19 cellular contexts compared by ENCODE assay signal in the genomic region with DNA sequence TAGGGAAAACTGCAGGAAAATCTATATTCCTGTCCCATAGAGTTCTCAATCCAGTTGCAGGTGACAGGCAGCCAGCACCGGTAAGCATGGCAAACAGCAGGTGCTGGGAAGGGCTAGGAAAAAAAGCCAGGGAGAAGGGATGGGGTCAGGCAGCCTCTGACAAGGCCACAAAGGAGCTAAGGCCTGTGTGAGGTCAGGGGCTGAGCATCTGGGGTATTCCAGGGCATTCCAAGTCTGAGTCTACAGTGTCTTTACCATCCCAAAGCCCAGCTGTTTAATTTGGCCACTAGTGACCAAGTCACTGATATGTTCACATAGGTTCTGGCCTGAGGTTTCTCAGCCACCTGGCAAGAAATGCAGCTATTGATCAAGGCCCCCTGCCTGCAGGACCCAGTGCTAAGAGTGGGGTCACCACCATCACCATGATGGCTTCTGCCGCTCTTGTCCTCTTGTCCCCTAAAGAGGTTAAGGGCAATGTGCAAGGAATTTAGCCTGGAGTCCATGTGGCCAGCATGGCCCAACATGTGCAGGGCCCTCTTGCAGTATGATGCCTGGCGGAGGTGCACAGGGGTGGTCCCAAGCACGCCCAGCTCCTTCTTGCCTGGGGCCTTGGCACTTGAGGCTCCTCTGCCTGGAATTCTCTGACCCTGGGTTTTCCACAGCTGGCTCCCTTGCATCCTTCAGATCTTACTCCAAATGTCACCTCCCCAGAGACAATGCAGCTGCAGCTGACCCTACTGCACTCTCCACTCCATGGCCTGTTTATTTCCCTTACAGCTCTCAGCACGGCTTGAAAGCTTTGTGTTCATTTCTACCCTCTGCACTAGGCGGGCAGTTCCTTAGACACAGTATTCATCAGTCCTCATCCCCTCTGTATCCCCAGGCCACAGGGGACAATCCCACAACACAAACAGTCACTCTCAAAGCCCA.
DNase-seq lines count a peak whose midpoint lies in the region; ATAC-seq and TF ChIP-seq lines count a peak whose summit lies in the region.
"Had no signal": no experiment of that assay in that cellular context is flagged by ENCODE, and none has a peak within 500 bp of the region (broad histone marks: within the 10 kb centered on the region; RNA-seq: fewer than 3 reads in every experiment).

No MANE protein-coding gene starts in this region.

- H3K4me1 ChIP-seq in right atrium auricular region = no peaks in the 10 kb centered on the region
- H3K4me1 ChIP-seq: BE2C, HAP-1 had no signal

- no peaks in the 10 kb centered on the region for H3K27me3 ChIP-seq in right atrium auricular region

- ATAC-seq in left ventricle myocardium superior = peak; percentile 77
- no peak for ATAC-seq in GM18858 (IDR thresholded peaks at IDR 0.05; ENCODE audit: unreplicated experiment)
- ATAC-seq: GM12878 had no signal

- DNase-seq in left ventricle myocardium superior = no peak
- no peak for DNase-seq in right atrium auricular region (ENCODE audit: low spot score)
- peak; percentile 52 for DNase-seq in islet precursor cell
- peak; percentile 6 for DNase-seq in putamen (ENCODE audit: low spot score)
- DNase-seq in stimulated activated CD8-positive, alpha-beta memory T cell treated with anti-CD3 and anti-CD28 coated beads, Interleukin-4, amount 100 ng/mL, for 48 hours = no peak
- DNase-seq: ACHN; BE2C; C1 segment of cervical spinal cord; CD4-positive, CD25-positive, alpha-beta regulatory T cell; CD8-positive, alpha-beta memory T cell; COR-L47; DMS 273 treated with DMSO at 0.1 percent for 48 hours; DMS53; DND-41; EL; GM23248 had no signal

- no peak for TF ChIP-seq CTCF in right atrium auricular region (IDR thresholded peaks at IDR 0.05)

- H3K36me3 ChIP-seq in right atrium auricular region = no peaks in the 10 kb centered on the region
- H3K36me3 ChIP-seq: BE2C, HAP-1 had no signal

- peaks cover 3 to 8% of the 10 kb centered on the region in 2 donors for H3K9me3 ChIP-seq in right atrium auricular region
- H3K9me3 ChIP-seq: BE2C, HAP-1 had no signal

- no peak overlapping the region for H3K4me3 ChIP-seq in right atrium auricular region
- H3K4me3 ChIP-seq: GM12878, GM23248, HAP-1 had no signal

- intact Hi-C loops in left ventricle myocardium superior (cut with micrococcal nuclease) = loop anchor here (10.0 kb wide), 1 partner anchor 523 kb away; no protein-coding TSS in a partner anchor

- H3K27ac ChIP-seq in right atrium auricular region = no peak overlapping the region
- H3K27ac ChIP-seq: GM23248 had no signal

Comparison
In these comparisons a context has a peak if more than half of its experiments do, and no peak if none do; other contexts are left out.
1. DNase-seq: peak in islet precursor cell (single experiment) and putamen (single experiment); none in left ventricle myocardium superior (single experiment), right atrium auricular region (single experiment) and stimulated activated CD8-positive, alpha-beta memory T cell treated with anti-CD3 and anti-CD28 coated beads, Interleukin-4, amount 100 ng/mL, for 48 hours (single experiment).